Comparison of ENCODE assay signal across 23 cellular contexts in the genomic region with DNA sequence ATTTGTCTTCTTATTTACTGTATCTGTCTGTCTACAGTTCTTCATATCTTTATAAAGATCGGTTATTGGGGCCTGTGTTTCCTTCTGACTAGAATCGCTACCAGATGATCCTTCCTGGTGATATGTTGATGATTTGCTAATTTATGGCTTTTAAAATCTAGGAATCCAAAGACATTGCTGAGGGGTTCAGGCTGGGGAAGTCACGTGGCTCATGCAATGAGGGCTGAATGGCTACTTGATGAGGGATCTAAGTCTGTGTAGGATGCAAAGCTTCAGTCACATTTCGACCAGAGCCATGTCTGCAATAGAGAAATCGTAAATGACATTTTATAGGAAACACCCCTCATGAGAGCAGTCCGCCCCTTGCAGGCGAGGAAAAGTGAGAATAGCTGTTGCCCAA.
"Had no signal": no experiment of that assay in that cellular context is flagged by ENCODE, and none has a peak within 500 bp of the region (broad histone marks: within the 10 kb centered on the region; RNA-seq: fewer than 3 reads in every experiment).

No MANE protein-coding gene starts in this region.

- H3K4me3 ChIP-seq: left ventricle myocardium inferior, lung, pancreas, prostate gland, skin epidermis, suprapubic skin, thoracic aorta, tibial artery, upper lobe of right lung had no signal

- H3K27me3 ChIP-seq: pancreas, suprapubic skin, tibial artery, upper lobe of right lung had no signal

- H3K4me3 Mint-ChIP-seq: mesothelial cell of epicardium; naive B cell; natural killer cell; stimulated activated effector memory CD8-positive, alpha-beta T cell treated with anti-CD3 and anti-CD28 coated beads, Interleukin-12 subunit alpha, Interleukin-12 subunit beta, amount 100 ng/mL, for 72 hours; stimulated activated naive CD8-positive, alpha-beta T cell treated with anti-CD3 and anti-CD28 coated beads, Interleukin-15, Interleukin-2, amounts not matched to agents 100 ng/mL and 50 ng/mL, for 24 hours had no signal

- DNase-seq: islet precursor cell; left ventricle myocardium inferior; mesendoderm; naive B cell; natural killer cell; pancreas; posterior cingulate gyrus; retina; right cardiac atrium; stimulated activated CD4-positive, alpha-beta T cell treated with anti-CD3 and anti-CD28 coated beads, Interleukin-4, amount 100 ng/mL, for 24 hours; stimulated activated naive CD4-positive, alpha-beta T cell; tibial artery; trophoblast cell; upper lobe of right lung had no signal

- H3K4me1 ChIP-seq: pancreas, prostate gland had no signal

- H3K9me3 Mint-ChIP-seq: mesothelial cell of epicardium; natural killer cell; stimulated activated effector memory CD8-positive, alpha-beta T cell treated with anti-CD3 and anti-CD28 coated beads, Interleukin-12 subunit alpha, Interleukin-12 subunit beta, amount 100 ng/mL, for 72 hours; stimulated activated naive CD8-positive, alpha-beta T cell treated with anti-CD3 and anti-CD28 coated beads, Interleukin-15, Interleukin-2, amounts not matched to agents 100 ng/mL and 50 ng/mL, for 24 hours had no signal

- H3K4me1 Mint-ChIP-seq: naive B cell; stimulated activated effector memory CD8-positive, alpha-beta T cell treated with anti-CD3 and anti-CD28 coated beads, Interleukin-12 subunit alpha, Interleukin-12 subunit beta, amount 100 ng/mL, for 72 hours had no signal

- H3K9me3 ChIP-seq: pancreas, prostate gland, suprapubic skin, thoracic aorta, tibial artery, upper lobe of right lung had no signal

- H3K36me3 Mint-ChIP-seq: mesothelial cell of epicardium; naive B cell; natural killer cell; stimulated activated effector memory CD8-positive, alpha-beta T cell treated with anti-CD3 and anti-CD28 coated beads, Interleukin-12 subunit alpha, Interleukin-12 subunit beta, amount 100 ng/mL, for 72 hours had no signal

- FAIRE-seq: pancreas, urothelium cell line had no signal

- H3K36me3 ChIP-seq: left ventricle myocardium inferior, pancreas, prostate gland, suprapubic skin, thoracic aorta, upper lobe of right lung had no signal

- H3K27ac ChIP-seq: left ventricle myocardium inferior, pancreas, prostate gland, thoracic aorta, tibial artery, upper lobe of right lung had no signal

- H3K27ac Mint-ChIP-seq: mesothelial cell of epicardium; naive B cell; natural killer cell; stimulated activated effector memory CD8-positive, alpha-beta T cell treated with anti-CD3 and anti-CD28 coated beads, Interleukin-12 subunit alpha, Interleukin-12 subunit beta, amount 100 ng/mL, for 72 hours; stimulated activated naive CD8-positive, alpha-beta T cell treated with anti-CD3 and anti-CD28 coated beads, Interleukin-15, Interleukin-2, amounts not matched to agents 100 ng/mL and 50 ng/mL, for 24 hours had no signal
